In the genomic region with DNA sequence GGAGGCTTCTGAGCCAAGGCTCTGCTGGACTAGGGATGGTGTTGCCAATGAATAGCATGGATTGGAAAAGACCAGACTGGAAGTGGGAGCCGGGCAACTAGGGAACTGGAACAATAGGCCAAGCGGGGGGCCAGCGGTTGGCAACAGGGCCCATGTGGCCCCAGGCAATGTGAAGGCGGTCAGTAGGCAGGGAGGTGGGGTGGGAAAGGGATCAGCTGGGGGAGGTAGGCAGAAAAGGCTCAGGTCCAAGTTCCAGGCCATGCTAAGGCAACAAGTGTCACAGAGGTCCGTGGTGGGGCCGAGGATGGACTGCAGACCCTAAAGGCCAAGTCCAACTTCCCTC, we compare ENCODE assay signal across 1 cellular context.
TF ChIP-seq lines count a peak whose summit lies in the region.

No MANE protein-coding gene starts in this region.

TF ChIP-seq in HepG2, 621 proteins besides CTCF, POLR2A, EP300 and RAD21 (continued from another document):
- TF ChIP-seq, protein P1, sequence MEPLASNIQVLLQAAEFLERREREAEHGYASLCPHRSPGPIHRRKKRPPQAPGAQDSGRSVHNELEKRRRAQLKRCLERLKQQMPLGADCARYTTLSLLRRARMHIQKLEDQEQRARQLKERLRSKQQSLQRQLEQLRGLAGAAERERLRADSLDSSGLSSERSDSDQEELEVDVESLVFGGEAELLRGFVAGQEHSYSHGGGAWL (CRISPR knock-in tag; IDR thresholded peaks at IDR 0.05): no peak
- TF ChIP-seq MXI1 (IDR thresholded peaks at IDR 0.05; ENCODE audit: borderline replicate concordance, low read depth, low read length) (no peak), SMAD1 (CRISPR knock-in tag; IDR thresholded peaks at IDR 0.05; ENCODE audit: borderline replicate concordance, low read depth) (no peak), TMF1 (CRISPR knock-in tag; IDR thresholded peaks at IDR 0.05; ENCODE audit: low read depth) (0 out of 2 replicates have a peak, but pooled peaks have one; percentile 0)
